2 cellular contexts compared by ENCODE assay signal in genomic region chr13:77319536-77319935, GRCh38.
TF ChIP-seq lines count a peak whose summit lies in the region.

No MANE protein-coding gene starts in this region.

TF ChIP-seq in SK-N-SH treated with all-trans-retinoic acid at 6 μM for 48 hours, 23 proteins besides CTCF, POLR2A, EP300 and RAD21 (continued from another document):
- TF ChIP-seq RARB (CRISPR knock-in tag; IDR thresholded peaks at IDR 0.05) (no peak), GLIS3 (CRISPR knock-in tag; IDR thresholded peaks at IDR 0.05) (no peak), CSDC2 (CRISPR knock-in tag; IDR thresholded peaks at IDR 0.05) (no peak), CREB5 (CRISPR knock-in tag; IDR thresholded peaks at IDR 0.05; ENCODE audit: low read depth) (no peak), TCF4 (CRISPR knock-in tag; IDR thresholded peaks at IDR 0.05; ENCODE audit: borderline replicate concordance) (no peak), ISL1 (CRISPR knock-in tag; IDR thresholded peaks at IDR 0.05) (no peak), ZNF8 (CRISPR knock-in tag; IDR thresholded peaks at IDR 0.05) (no peak), PPARA (CRISPR knock-in tag; IDR thresholded peaks at IDR 0.05; ENCODE audit: borderline replicate concordance) (no peak)

TF ChIP-seq in SK-N-SH, 30 proteins besides CTCF, POLR2A, EP300 and RAD21 (continued from another document):
- TF ChIP-seq REST (IDR thresholded peaks at IDR 0.05; ENCODE audit: low read depth, low read length) (no peak), NRF1 (IDR thresholded peaks at IDR 0.05; ENCODE audit: low read depth, low read length) (no peak), RXRA (IDR thresholded peaks at IDR 0.05; ENCODE audit: borderline replicate concordance, low read depth) (no peak), SIN3A (IDR thresholded peaks at IDR 0.05; ENCODE audit: borderline replicate concordance, low read depth, low read length) (no peak), EZH2phosphoT487 (IDR thresholded peaks at IDR 0.05; ENCODE audit: borderline replicate concordance, low read depth) (no peak), MEF2A (IDR thresholded peaks at IDR 0.05; ENCODE audit: borderline replicate concordance, low read depth) (no peak), TCF12 (IDR thresholded peaks at IDR 0.05) (no peak), TAF1 (IDR thresholded peaks at IDR 0.05; ENCODE audit: borderline replicate concordance, low read depth, low read length) (no peak), MAX (IDR thresholded peaks at IDR 0.05; ENCODE audit: low read depth) (no peak), IRF3 (IDR thresholded peaks at IDR 0.05; ENCODE audit: low read depth, low read length) (no peak), RFX5 (IDR thresholded peaks at IDR 0.05; ENCODE audit: low read length) (no peak), NFIC (IDR thresholded peaks at IDR 0.05; ENCODE audit: borderline replicate concordance) (no peak)
